ENCODE assay signal across 9 cellular contexts in genomic region chr2:232094883-232095282, GRCh38.
"Had no signal": no experiment of that assay in that cellular context is flagged by ENCODE, and none has a peak within 500 bp of the region (broad histone marks: within the 10 kb centered on the region; RNA-seq: fewer than 3 reads in every experiment).

No MANE protein-coding gene starts in this region.

- FAIRE-seq: HTR-8/SVneo, K562 had no signal

- H2AFZ ChIP-seq: GM23248 had no signal

- DNase-seq: GM23248, GOT3, H7, HFFc6, IMR-90, KG1 had no signal

- H3K36me3 ChIP-seq: HAP-1 had no signal

- H3K27ac Mint-ChIP-seq: HFFc6 had no signal

- H3K4me3 ChIP-seq: GM23248, HAP-1, K562 had no signal

- H3K9me3 Mint-ChIP-seq: HFFc6 had no signal

- ATAC-seq: K562 had no signal

- H3K4me1 ChIP-seq: HAP-1 had no signal

- H3K9ac ChIP-seq: GM23248 had no signal

- H3K27ac ChIP-seq: GM23248 had no signal

- H3K4me3 Mint-ChIP-seq: HFFc6 had no signal

- H3K9me3 ChIP-seq: HAP-1 had no signal
